In genomic region chr4:144208074-144208473, GRCh38 we compare ENCODE assay signal across 34 cellular contexts.
"Had no signal": no experiment of that assay in that cellular context is flagged by ENCODE, and none has a peak within 500 bp of the region (broad histone marks: within the 10 kb centered on the region; RNA-seq: fewer than 3 reads in every experiment).

No MANE protein-coding gene starts in this region.

- H3K4me3 ChIP-seq: adrenal gland, body of pancreas, esophagus muscularis mucosa, gastrocnemius medialis, heart left ventricle had no signal

- H3K9me3 ChIP-seq: adrenal gland, body of pancreas, esophagus muscularis mucosa, gastrocnemius medialis, heart left ventricle had no signal

- H3K9me3 Mint-ChIP-seq: activated CD4-positive, alpha-beta memory T cell treated with anti-CD3 and anti-CD28 coated beads for 36 hours; activated CD4-positive, alpha-beta T cell treated with anti-CD3 and anti-CD28 coated beads, Interleukin-2, amount 10 ng/mL, durations not matched to agents 24 days and 14 days; activated naive CD4-positive, alpha-beta T cell treated with anti-CD3 and anti-CD28 coated beads for 36 hours; activated naive CD4-positive, alpha-beta T cell treated with anti-CD3 and anti-CD28 coated beads, Interleukin-2, amount 50 U/mL, for 24 hours; activated naive CD8-positive, alpha-beta T cell treated with anti-CD3 and anti-CD28 coated beads for 36 hours; activated naive CD8-positive, alpha-beta T cell treated with anti-CD3 and anti-CD28 coated beads, Interleukin-2, amount 50 U/mL, for 24 hours; activated T-helper 1 cell treated with anti-CD3 and anti-CD28 coated beads, Interleukin-12 subunit alpha, Interleukin-12 subunit beta, Interleukin-2, Interleukin-4 antibody, amounts not matched to agents 30 ng/mL and 10 ng/mL and 1 ng/mL, durations not matched to agents 14 hours and 24 hours and 36 hours; activated T-helper 2 cell treated with anti-CD3 and anti-CD28 coated beads, Interferon-gamma antibody, Interleukin-2, Interleukin-4, amounts not matched to agents 10 μg/mL and 5 μg/mL and 100 μg/mL, durations not matched to agents 14 hours and 24 hours and 36 hours; T-helper 2 cell treated with Interferon-gamma antibody and Interleukin-4, amounts not matched to agents 5 μg/mL and 100 μg/mL, for 36 hours had no signal

- DNase-seq: activated CD4-positive, alpha-beta memory T cell treated with anti-CD3 and anti-CD28 coated beads for 36 hours; activated CD4-positive, alpha-beta T cell treated with anti-CD3 and anti-CD28 coated beads for 36 hours; activated CD4-positive, alpha-beta T cell treated with anti-CD3 and anti-CD28 coated beads, Interleukin-2, amount 10 ng/mL, durations not matched to agents 24 days and 14 days; activated CD4-positive, CD25-positive, alpha-beta regulatory T cell; activated CD4-positive, CD25-positive, alpha-beta regulatory T cell treated with anti-CD3 and anti-CD28 coated beads, Interleukin-2, amount 50 U/mL, for 72 hours; activated CD8-positive, alpha-beta memory T cell treated with anti-CD3 and anti-CD28 coated beads, Interleukin-2, amount 10 ng/mL, durations not matched to agents 7 days and 5 days; activated CD8-positive, alpha-beta memory T cell treated with anti-CD3 and anti-CD28 coated beads, Interleukin-2, amount 50 U/mL, for 4 hours; activated CD8-positive, alpha-beta T cell treated with anti-CD3 and anti-CD28 coated beads, Interleukin-2, amount 10 ng/mL, durations not matched to agents 7 days and 5 days; activated effector memory CD4-positive, alpha-beta T cell treated with anti-CD3 and anti-CD28 coated beads, Interleukin-2, amount 50 U/mL, for 16 hours; activated naive CD4-positive, alpha-beta T cell treated with anti-CD3 and anti-CD28 coated beads for 36 hours; activated naive CD8-positive, alpha-beta T cell treated with anti-CD3 and anti-CD28 coated beads for 36 hours; activated naive CD8-positive, alpha-beta T cell treated with anti-CD3 and anti-CD28 coated beads, Interleukin-2, amount 50 U/mL, for 24 hours; activated T-cell treated with anti-CD3 and anti-CD28 coated beads, Interleukin-2, amount 50 U/mL, for 1 hour; activated T-cell treated with anti-CD3 and anti-CD28 coated beads, Interleukin-2, amount 50 U/mL, for 48 hours; adrenal gland; amygdala; aorta; body of pancreas; caudate nucleus; cortex of kidney; effector CD8-positive, alpha-beta T cell; foreskin keratinocyte; gastrocnemius medialis; glutamatergic neuron; heart left ventricle; T-helper 1 cell; T-helper 17 cell; T1000 had no signal

- H3K27ac ChIP-seq: adrenal gland, body of pancreas, esophagus muscularis mucosa, foreskin keratinocyte, gastrocnemius medialis, heart left ventricle had no signal

- H3K4me1 Mint-ChIP-seq: activated CD4-positive, alpha-beta T cell treated with anti-CD3 and anti-CD28 coated beads for 36 hours; activated CD4-positive, alpha-beta T cell treated with anti-CD3 and anti-CD28 coated beads, Interleukin-2, amount 10 ng/mL, durations not matched to agents 24 days and 14 days; activated CD8-positive, alpha-beta memory T cell treated with anti-CD3 and anti-CD28 coated beads, Interleukin-2, amount 10 ng/mL, durations not matched to agents 7 days and 5 days; activated naive CD4-positive, alpha-beta T cell treated with anti-CD3 and anti-CD28 coated beads, Interleukin-2, amount 50 U/mL, for 24 hours; activated naive CD8-positive, alpha-beta T cell treated with anti-CD3 and anti-CD28 coated beads for 36 hours; activated naive CD8-positive, alpha-beta T cell treated with anti-CD3 and anti-CD28 coated beads, Interleukin-2, amount 50 U/mL, for 24 hours; T-helper 17 cell had no signal

- H3K4me1 ChIP-seq: adrenal gland, body of pancreas, esophagus muscularis mucosa, foreskin keratinocyte, gastrocnemius medialis, heart left ventricle had no signal

- H3K27ac Mint-ChIP-seq: activated CD4-positive, alpha-beta memory T cell treated with anti-CD3 and anti-CD28 coated beads for 36 hours; activated CD4-positive, alpha-beta T cell treated with anti-CD3 and anti-CD28 coated beads for 36 hours; activated CD4-positive, alpha-beta T cell treated with anti-CD3 and anti-CD28 coated beads, Interleukin-2, amount 10 ng/mL, durations not matched to agents 24 days and 14 days; activated CD8-positive, alpha-beta memory T cell treated with anti-CD3 and anti-CD28 coated beads, Interleukin-2, amount 10 ng/mL, durations not matched to agents 7 days and 5 days; activated CD8-positive, alpha-beta T cell treated with anti-CD3 and anti-CD28 coated beads, Interleukin-2, amount 10 ng/mL, durations not matched to agents 7 days and 5 days; activated naive CD4-positive, alpha-beta T cell treated with anti-CD3 and anti-CD28 coated beads for 36 hours; activated naive CD4-positive, alpha-beta T cell treated with anti-CD3 and anti-CD28 coated beads, Interleukin-2, amount 50 U/mL, for 24 hours; activated naive CD8-positive, alpha-beta T cell treated with anti-CD3 and anti-CD28 coated beads for 36 hours; activated naive CD8-positive, alpha-beta T cell treated with anti-CD3 and anti-CD28 coated beads, Interleukin-2, amount 50 U/mL, for 24 hours; activated T-helper 1 cell treated with anti-CD3 and anti-CD28 coated beads, Interleukin-12 subunit alpha, Interleukin-12 subunit beta, Interleukin-2, Interleukin-4 antibody, amounts not matched to agents 30 ng/mL and 10 ng/mL and 1 ng/mL, durations not matched to agents 14 hours and 24 hours and 36 hours; activated T-helper 2 cell treated with anti-CD3 and anti-CD28 coated beads, Interferon-gamma antibody, Interleukin-2, Interleukin-4, amounts not matched to agents 10 μg/mL and 5 μg/mL and 100 μg/mL, durations not matched to agents 14 hours and 24 hours and 36 hours; T-helper 17 cell; T-helper 2 cell treated with Interferon-gamma antibody and Interleukin-4, amounts not matched to agents 5 μg/mL and 100 μg/mL, for 36 hours had no signal

- H3K36me3 ChIP-seq: adrenal gland, esophagus muscularis mucosa, gastrocnemius medialis, heart left ventricle had no signal

- H3K36me3 Mint-ChIP-seq: activated CD4-positive, alpha-beta memory T cell treated with anti-CD3 and anti-CD28 coated beads for 36 hours; activated CD8-positive, alpha-beta memory T cell treated with anti-CD3 and anti-CD28 coated beads, Interleukin-2, amount 10 ng/mL, durations not matched to agents 7 days and 5 days; activated naive CD4-positive, alpha-beta T cell treated with anti-CD3 and anti-CD28 coated beads, Interleukin-2, amount 50 U/mL, for 24 hours; activated naive CD8-positive, alpha-beta T cell treated with anti-CD3 and anti-CD28 coated beads for 36 hours had no signal

- FAIRE-seq: colon had no signal

- H3K27me3 ChIP-seq: adrenal gland, body of pancreas, esophagus muscularis mucosa, foreskin keratinocyte, gastrocnemius medialis, heart left ventricle had no signal

- ATAC-seq: activated CD4-positive, alpha-beta T cell treated with anti-CD3 and anti-CD28 coated beads for 36 hours; activated CD8-positive, alpha-beta memory T cell treated with anti-CD3 and anti-CD28 coated beads, Interleukin-2, amount 10 ng/mL, durations not matched to agents 7 days and 5 days; activated CD8-positive, alpha-beta T cell treated with anti-CD3 and anti-CD28 coated beads, Interleukin-2, amount 10 ng/mL, durations not matched to agents 7 days and 5 days; activated naive CD8-positive, alpha-beta T cell treated with anti-CD3 and anti-CD28 coated beads, Interleukin-2, amount 50 U/mL, for 24 hours; body of pancreas; foreskin keratinocyte; gastrocnemius medialis; heart left ventricle; T-helper 17 cell had no signal

- H3K4me3 Mint-ChIP-seq: activated CD4-positive, alpha-beta memory T cell treated with anti-CD3 and anti-CD28 coated beads for 36 hours; activated CD4-positive, alpha-beta T cell treated with anti-CD3 and anti-CD28 coated beads for 36 hours; activated CD4-positive, alpha-beta T cell treated with anti-CD3 and anti-CD28 coated beads, Interleukin-2, amount 10 ng/mL, durations not matched to agents 24 days and 14 days; activated CD8-positive, alpha-beta memory T cell treated with anti-CD3 and anti-CD28 coated beads, Interleukin-2, amount 10 ng/mL, durations not matched to agents 7 days and 5 days; activated CD8-positive, alpha-beta T cell treated with anti-CD3 and anti-CD28 coated beads, Interleukin-2, amount 10 ng/mL, durations not matched to agents 7 days and 5 days; activated naive CD4-positive, alpha-beta T cell treated with anti-CD3 and anti-CD28 coated beads for 36 hours; activated naive CD4-positive, alpha-beta T cell treated with anti-CD3 and anti-CD28 coated beads, Interleukin-2, amount 50 U/mL, for 24 hours; activated naive CD8-positive, alpha-beta T cell treated with anti-CD3 and anti-CD28 coated beads for 36 hours; activated naive CD8-positive, alpha-beta T cell treated with anti-CD3 and anti-CD28 coated beads, Interleukin-2, amount 50 U/mL, for 24 hours; activated T-helper 1 cell treated with anti-CD3 and anti-CD28 coated beads, Interleukin-12 subunit alpha, Interleukin-12 subunit beta, Interleukin-2, Interleukin-4 antibody, amounts not matched to agents 30 ng/mL and 10 ng/mL and 1 ng/mL, durations not matched to agents 14 hours and 24 hours and 36 hours; T-helper 17 cell; T-helper 2 cell treated with Interferon-gamma antibody and Interleukin-4, amounts not matched to agents 5 μg/mL and 100 μg/mL, for 36 hours had no signal

- H3K27me3 Mint-ChIP-seq: activated naive CD4-positive, alpha-beta T cell treated with anti-CD3 and anti-CD28 coated beads, Interleukin-2, amount 50 U/mL, for 24 hours; activated naive CD8-positive, alpha-beta T cell treated with anti-CD3 and anti-CD28 coated beads for 36 hours; activated naive CD8-positive, alpha-beta T cell treated with anti-CD3 and anti-CD28 coated beads, Interleukin-2, amount 50 U/mL, for 24 hours had no signal
